1 cellular context compared by ENCODE assay signal in the genomic region with DNA sequence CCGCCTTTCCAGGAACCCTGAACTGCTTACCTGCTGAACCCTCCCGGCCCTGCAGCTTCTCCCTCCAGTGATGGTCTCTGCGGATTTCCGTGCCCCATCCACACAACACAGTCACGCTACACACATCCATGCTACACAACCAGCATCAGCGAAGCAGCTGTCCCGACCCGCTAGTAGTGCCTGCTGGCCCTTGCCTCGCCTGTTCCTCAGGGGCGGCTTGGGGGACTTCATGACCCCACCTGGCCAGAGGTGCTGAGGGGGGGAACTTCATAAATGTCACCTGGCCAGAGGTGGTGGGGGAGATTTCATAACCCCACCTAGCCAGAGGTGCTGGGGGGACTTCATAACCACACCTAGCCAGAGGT.
A peak's percentile ranks its signal among the peaks of the same experiment; 100 is the strongest.
TF ChIP-seq lines count a peak whose summit lies in the region.

No MANE protein-coding gene starts in this region.

TF ChIP-seq in K562, 482 proteins besides CTCF, POLR2A, EP300 and RAD21 (continued from another document):
- TF ChIP-seq, protein P1, sequence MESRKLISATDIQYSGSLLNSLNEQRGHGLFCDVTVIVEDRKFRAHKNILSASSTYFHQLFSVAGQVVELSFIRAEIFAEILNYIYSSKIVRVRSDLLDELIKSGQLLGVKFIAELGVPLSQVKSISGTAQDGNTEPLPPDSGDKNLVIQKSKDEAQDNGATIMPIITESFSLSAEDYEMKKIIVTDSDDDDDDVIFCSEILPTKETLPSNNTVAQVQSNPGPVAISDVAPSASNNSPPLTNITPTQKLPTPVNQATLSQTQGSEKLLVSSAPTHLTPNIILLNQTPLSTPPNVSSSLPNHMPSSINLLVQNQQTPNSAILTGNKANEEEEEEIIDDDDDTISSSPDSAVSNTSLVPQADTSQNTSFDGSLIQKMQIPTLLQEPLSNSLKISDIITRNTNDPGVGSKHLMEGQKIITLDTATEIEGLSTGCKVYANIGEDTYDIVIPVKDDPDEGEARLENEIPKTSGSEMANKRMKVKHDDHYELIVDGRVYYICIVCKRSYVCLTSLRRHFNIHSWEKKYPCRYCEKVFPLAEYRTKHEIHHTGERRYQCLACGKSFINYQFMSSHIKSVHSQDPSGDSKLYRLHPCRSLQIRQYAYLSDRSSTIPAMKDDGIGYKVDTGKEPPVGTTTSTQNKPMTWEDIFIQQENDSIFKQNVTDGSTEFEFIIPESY (CRISPR knock-in tag; IDR thresholded peaks at IDR 0.05), result no peak
- no peak for TF ChIP-seq MED1 (CRISPR knock-in tag; IDR thresholded peaks at IDR 0.05; ENCODE audit: borderline replicate concordance)
- no peak for TF ChIP-seq TAL1 (IDR thresholded peaks at IDR 0.05)
- TF ChIP-seq KLF13 (tag; IDR thresholded peaks at IDR 0.05; ENCODE audit: borderline replicate concordance, low read depth), result no peak
- TF ChIP-seq FOXK1 (CRISPR knock-in tag; IDR thresholded peaks at IDR 0.05; ENCODE audit: borderline replicate concordance), result no peak
- TF ChIP-seq GTF2F1 (IDR thresholded peaks at IDR 0.05; ENCODE audit: low read depth, low read length), result no peak
- no peak for TF ChIP-seq SAFB2 (IDR thresholded peaks at IDR 0.05; ENCODE audit: borderline replicate concordance, low read depth, low read length, severe bottlenecking)
- no peak for TF ChIP-seq ZNF699 (CRISPR knock-in tag; IDR thresholded peaks at IDR 0.05; ENCODE audit: insufficient replicate concordance)
- no peak for TF ChIP-seq RBFOX2 (IDR thresholded peaks at IDR 0.05; ENCODE audit: low read depth, low read length)
- TF ChIP-seq, protein P2, sequence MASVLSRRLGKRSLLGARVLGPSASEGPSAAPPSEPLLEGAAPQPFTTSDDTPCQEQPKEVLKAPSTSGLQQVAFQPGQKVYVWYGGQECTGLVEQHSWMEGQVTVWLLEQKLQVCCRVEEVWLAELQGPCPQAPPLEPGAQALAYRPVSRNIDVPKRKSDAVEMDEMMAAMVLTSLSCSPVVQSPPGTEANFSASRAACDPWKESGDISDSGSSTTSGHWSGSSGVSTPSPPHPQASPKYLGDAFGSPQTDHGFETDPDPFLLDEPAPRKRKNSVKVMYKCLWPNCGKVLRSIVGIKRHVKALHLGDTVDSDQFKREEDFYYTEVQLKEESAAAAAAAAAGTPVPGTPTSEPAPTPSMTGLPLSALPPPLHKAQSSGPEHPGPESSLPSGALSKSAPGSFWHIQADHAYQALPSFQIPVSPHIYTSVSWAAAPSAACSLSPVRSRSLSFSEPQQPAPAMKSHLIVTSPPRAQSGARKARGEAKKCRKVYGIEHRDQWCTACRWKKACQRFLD (CRISPR knock-in tag; IDR thresholded peaks at IDR 0.05), result peak; percentile 7; the same call in 1 of the 2 replicates
- TF ChIP-seq, protein P3, sequence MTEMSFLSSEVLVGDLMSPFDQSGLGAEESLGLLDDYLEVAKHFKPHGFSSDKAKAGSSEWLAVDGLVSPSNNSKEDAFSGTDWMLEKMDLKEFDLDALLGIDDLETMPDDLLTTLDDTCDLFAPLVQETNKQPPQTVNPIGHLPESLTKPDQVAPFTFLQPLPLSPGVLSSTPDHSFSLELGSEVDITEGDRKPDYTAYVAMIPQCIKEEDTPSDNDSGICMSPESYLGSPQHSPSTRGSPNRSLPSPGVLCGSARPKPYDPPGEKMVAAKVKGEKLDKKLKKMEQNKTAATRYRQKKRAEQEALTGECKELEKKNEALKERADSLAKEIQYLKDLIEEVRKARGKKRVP (CRISPR knock-in tag; IDR thresholded peaks at IDR 0.05), result no peak
- no peak for TF ChIP-seq GTF2E2 (tag; IDR thresholded peaks at IDR 0.05)
- TF ChIP-seq TAF9B (IDR thresholded peaks at IDR 0.05; ENCODE audit: partially characterized antibody), result no peak
- no peak for TF ChIP-seq POLR2AphosphoS2 (IDR thresholded peaks at IDR 0.05; ENCODE audit: low read length)
- TF ChIP-seq, protein P4, sequence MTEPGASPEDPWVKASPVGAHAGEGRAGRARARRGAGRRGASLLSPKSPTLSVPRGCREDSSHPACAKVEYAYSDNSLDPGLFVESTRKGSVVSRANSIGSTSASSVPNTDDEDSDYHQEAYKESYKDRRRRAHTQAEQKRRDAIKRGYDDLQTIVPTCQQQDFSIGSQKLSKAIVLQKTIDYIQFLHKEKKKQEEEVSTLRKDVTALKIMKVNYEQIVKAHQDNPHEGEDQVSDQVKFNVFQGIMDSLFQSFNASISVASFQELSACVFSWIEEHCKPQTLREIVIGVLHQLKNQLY (CRISPR knock-in tag; conservative IDR thresholded peaks at IDR 0.05), result 0 out of 4 replicates have a peak, but pooled peaks of 1 of the 2 experiments have one; percentile 32
- TF ChIP-seq, protein P5, sequence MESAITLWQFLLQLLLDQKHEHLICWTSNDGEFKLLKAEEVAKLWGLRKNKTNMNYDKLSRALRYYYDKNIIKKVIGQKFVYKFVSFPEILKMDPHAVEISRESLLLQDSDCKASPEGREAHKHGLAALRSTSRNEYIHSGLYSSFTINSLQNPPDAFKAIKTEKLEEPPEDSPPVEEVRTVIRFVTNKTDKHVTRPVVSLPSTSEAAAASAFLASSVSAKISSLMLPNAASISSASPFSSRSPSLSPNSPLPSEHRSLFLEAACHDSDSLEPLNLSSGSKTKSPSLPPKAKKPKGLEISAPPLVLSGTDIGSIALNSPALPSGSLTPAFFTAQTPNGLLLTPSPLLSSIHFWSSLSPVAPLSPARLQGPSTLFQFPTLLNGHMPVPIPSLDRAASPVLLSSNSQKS (CRISPR knock-in tag; IDR thresholded peaks at IDR 0.05), result no peak
- TF ChIP-seq EP400 (IDR thresholded peaks at IDR 0.05), result no peak
- TF ChIP-seq ATF7 (IDR thresholded peaks at IDR 0.05), result no peak
- TF ChIP-seq ZC3H8 (IDR thresholded peaks at IDR 0.05), result no peak
- no peak for TF ChIP-seq RFX5 (IDR thresholded peaks at IDR 0.05; ENCODE audit: low read depth, low read length)
- no peak for TF ChIP-seq KAT2B (IDR thresholded peaks at IDR 0.05; ENCODE audit: low read depth, low read length)
- no peak for TF ChIP-seq GATAD2A (IDR thresholded peaks at IDR 0.05)
- TF ChIP-seq LARP7 (IDR thresholded peaks at IDR 0.05), result no peak
- no peak for TF ChIP-seq ZSCAN29 (IDR thresholded peaks at IDR 0.05)
- no peak for TF ChIP-seq U2AF1 (optimal IDR thresholded peaks at IDR 0.05; ENCODE audit: low read depth, low read length)
- TF ChIP-seq, protein P6, sequence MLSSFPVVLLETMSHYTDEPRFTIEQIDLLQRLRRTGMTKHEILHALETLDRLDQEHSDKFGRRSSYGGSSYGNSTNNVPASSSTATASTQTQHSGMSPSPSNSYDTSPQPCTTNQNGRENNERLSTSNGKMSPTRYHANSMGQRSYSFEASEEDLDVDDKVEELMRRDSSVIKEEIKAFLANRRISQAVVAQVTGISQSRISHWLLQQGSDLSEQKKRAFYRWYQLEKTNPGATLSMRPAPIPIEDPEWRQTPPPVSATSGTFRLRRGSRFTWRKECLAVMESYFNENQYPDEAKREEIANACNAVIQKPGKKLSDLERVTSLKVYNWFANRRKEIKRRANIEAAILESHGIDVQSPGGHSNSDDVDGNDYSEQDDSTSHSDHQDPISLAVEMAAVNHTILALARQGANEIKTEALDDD (IDR thresholded peaks at IDR 0.05), result no peak
- peak; percentile 46; the same call in 1 of the 2 replicates for TF ChIP-seq NCOA6 (IDR thresholded peaks at IDR 0.05)
- TF ChIP-seq KLF16 (IDR thresholded peaks at IDR 0.05), result no peak
